In genomic region chr3:5201536-5201935, GRCh38 we compare ENCODE assay signal across 22 cellular contexts. TPM values are rescaled to one million over a fixed set of nuclear protein-coding genes. Genes with fewer than 3 reads are reported as not detected.
DNase-seq lines count a peak whose midpoint lies in the region; ATAC-seq and TF ChIP-seq lines count a peak whose summit lies in the region.
"Had no signal": no experiment of that assay in that cellular context is flagged by ENCODE, and none has a peak within 500 bp of the region (broad histone marks: within the 10 kb centered on the region; RNA-seq: fewer than 3 reads in every experiment).

No MANE protein-coding gene starts in this region.

- H3K36me3 Mint-ChIP-seq in activated T-cell treated with anti-CD3 and anti-CD28 coated beads, Interleukin-2, amount 50 U/mL, for 72 hours (ENCODE audit: insufficient read depth in 2 of 2) = peaks cover 31 to 77% of the 10 kb centered on the region in 2 donors
- H3K36me3 Mint-ChIP-seq in activated T-cell treated with anti-CD3 and anti-CD28 coated beads, Interleukin-2, amount 50 U/mL, for 4 hours (ENCODE audit: insufficient read depth) = peaks cover 67% of the 10 kb centered on the region
- peaks cover 87% of the 10 kb centered on the region for H3K36me3 Mint-ChIP-seq in activated T-helper 2 cell treated with anti-CD3 and anti-CD28 coated beads, Interferon-gamma antibody, Interleukin-2, Interleukin-4, amounts not matched to agents 10 μg/mL and 5 μg/mL and 100 μg/mL, durations not matched to agents 14 hours and 24 hours and 36 hours (ENCODE audit: low read depth)
- peaks cover 100% of the 10 kb centered on the region for H3K36me3 Mint-ChIP-seq in stimulated activated effector memory CD8-positive, alpha-beta T cell treated with anti-CD3 and anti-CD28 coated beads, Interleukin-12 subunit alpha, Interleukin-12 subunit beta, amount 100 ng/mL, for 72 hours

- no peaks in the 10 kb centered on the region for H3K27me3 ChIP-seq in DND-41 (ENCODE audit: insufficient read depth, low read length, poor library complexity)
- H3K27me3 ChIP-seq: esophagus squamous epithelium, gastroesophageal sphincter, right lobe of liver had no signal

- no peak overlapping the region for H3K4me2 ChIP-seq in DND-41 (ENCODE audit: insufficient read depth, low read length)

- TF ChIP-seq CTCF in DND-41 (IDR thresholded peaks at IDR 0.05; ENCODE audit: borderline replicate concordance, extremely low read depth, low read length, poor library complexity, severe bottlenecking) = no peak

- intact Hi-C loops in activated T-helper 2 cell treated with anti-CD3 and anti-CD28 coated beads, Interferon-gamma antibody, Interleukin-2, Interleukin-4, amounts not matched to agents 10 μg/mL and 5 μg/mL and 100 μg/mL, durations not matched to agents 14 hours and 24 hours and 36 hours (cut with micrococcal nuclease) = no loop called here

- peaks cover 2 to 3% of the 10 kb centered on the region in 2 donors for H3K9me3 Mint-ChIP-seq in activated T-cell treated with anti-CD3 and anti-CD28 coated beads, Interleukin-2, amount 50 U/mL, for 72 hours
- peaks cover 7% of the 10 kb centered on the region for H3K9me3 Mint-ChIP-seq in activated T-cell treated with anti-CD3 and anti-CD28 coated beads, Interleukin-2, amount 50 U/mL, for 4 hours
- H3K9me3 Mint-ChIP-seq in activated T-helper 2 cell treated with anti-CD3 and anti-CD28 coated beads, Interferon-gamma antibody, Interleukin-2, Interleukin-4, amounts not matched to agents 10 μg/mL and 5 μg/mL and 100 μg/mL, durations not matched to agents 14 hours and 24 hours and 36 hours = no peaks in the 10 kb centered on the region
- no peaks in the 10 kb centered on the region for H3K9me3 Mint-ChIP-seq in stimulated activated effector memory CD8-positive, alpha-beta T cell treated with anti-CD3 and anti-CD28 coated beads, Interleukin-12 subunit alpha, Interleukin-12 subunit beta, amount 100 ng/mL, for 72 hours

- no peaks in the 10 kb centered on the region for H3K9me3 ChIP-seq in DND-41 (ENCODE audit: insufficient read depth, low read length, severe bottlenecking)
- H3K9me3 ChIP-seq: esophagus squamous epithelium, gastroesophageal sphincter, right lobe of liver, thoracic aorta had no signal

- H3K27ac ChIP-seq in DND-41 (ENCODE audit: low read length) = 0 out of 2 replicates have a peak overlapping the region, but pooled peaks have one; percentile 15
- H3K27ac ChIP-seq: esophagus squamous epithelium, gastroesophageal sphincter, right lobe of liver, thoracic aorta had no signal

- DNase-seq in activated T-cell treated with anti-CD3 and anti-CD28 coated beads, Interleukin-2, amount 50 U/mL, for 72 hours = no peak
- DNase-seq in activated T-cell treated with anti-CD3 and anti-CD28 coated beads, Interleukin-2, amount 50 U/mL, for 4 hours = no peak
- DNase-seq in DND-41 (no peak), NCI-H1694 (lab: John Stamatoyannopoulos, UW) (no peak)
- DNase-seq in activated T-helper 2 cell treated with anti-CD3 and anti-CD28 coated beads, Interferon-gamma antibody, Interleukin-2, Interleukin-4, amounts not matched to agents 10 μg/mL and 5 μg/mL and 100 μg/mL, durations not matched to agents 14 hours and 24 hours and 36 hours (ENCODE audit: low spot score) = no peak
- DNase-seq in stimulated activated effector memory CD8-positive, alpha-beta T cell treated with anti-CD3 and anti-CD28 coated beads, Interleukin-12 subunit alpha, Interleukin-12 subunit beta, amount 100 ng/mL, for 72 hours (ENCODE audit: low spot score in 2 of 2) = no peak
- no peak for DNase-seq in stimulated activated CD8-positive, alpha-beta memory T cell treated with anti-CD3 and anti-CD28 coated beads, Interleukin-4, amount 100 ng/mL, for 48 hours
- DNase-seq: activated CD8-positive, alpha-beta memory T cell treated with anti-CD3 and anti-CD28 coated beads, Interleukin-2, amount 50 U/mL, for 4 hours; activated naive CD4-positive, alpha-beta T cell treated with anti-CD3 and anti-CD28 coated beads, Interleukin-2, amount 50 U/mL, for 16 hours; COR-L47; effector CD8-positive, alpha-beta T cell; esophagus squamous epithelium; NCI-H2081; NCI-H446; right lobe of liver; stimulated activated CD4-positive, alpha-beta T cell treated with anti-CD3 and anti-CD28 coated beads, Interleukin-15, amount 100 ng/mL, for 24 hours; T1000 had no signal

- peaks cover 14% of the 10 kb centered on the region for H4K20me1 ChIP-seq in DND-41 (ENCODE audit: insufficient read depth, low read length)

- no peak for ATAC-seq in activated T-cell treated with anti-CD3 and anti-CD28 coated beads, Interleukin-2, amount 50 U/mL, for 72 hours (replicated peaks in 1 of 2)
- ATAC-seq in activated T-cell treated with anti-CD3 and anti-CD28 coated beads, Interleukin-2, amount 50 U/mL, for 4 hours = no peak
- no peak for ATAC-seq in DND-41 (ENCODE audit: insufficient read depth, low read depth)
- no peak for ATAC-seq in stimulated activated effector memory CD8-positive, alpha-beta T cell treated with anti-CD3 and anti-CD28 coated beads, Interleukin-12 subunit alpha, Interleukin-12 subunit beta, amount 100 ng/mL, for 72 hours
- no peak for ATAC-seq in GM21423 (IDR thresholded peaks at IDR 0.05; ENCODE audit: unreplicated experiment)
- ATAC-seq: activated CD4-positive, CD25-positive, alpha-beta regulatory T cell treated with anti-CD3 and anti-CD28 coated beads, Interleukin-2, amount 50 U/mL, for 24 hours; gastroesophageal sphincter; natural killer cell treated with Interleukin-12 subunit alpha and Interleukin-12 subunit beta and Interleukin-15 and Interleukin-18, amount 100 ng/mL, for 72 hours; right lobe of liver had no signal

- H3K36me3 ChIP-seq in DND-41 (ENCODE audit: insufficient read depth, low read length) = peaks cover 88% of the 10 kb centered on the region

- peak overlapping the region; percentile 79 for H3K27ac Mint-ChIP-seq in activated T-cell treated with anti-CD3 and anti-CD28 coated beads, Interleukin-2, amount 50 U/mL, for 72 hours
- H3K27ac Mint-ChIP-seq in activated T-helper 2 cell treated with anti-CD3 and anti-CD28 coated beads, Interferon-gamma antibody, Interleukin-2, Interleukin-4, amounts not matched to agents 10 μg/mL and 5 μg/mL and 100 μg/mL, durations not matched to agents 14 hours and 24 hours and 36 hours = peak overlapping the region; percentile 52
- H3K27ac Mint-ChIP-seq in stimulated activated effector memory CD8-positive, alpha-beta T cell treated with anti-CD3 and anti-CD28 coated beads, Interleukin-12 subunit alpha, Interleukin-12 subunit beta, amount 100 ng/mL, for 72 hours = peak overlapping the region; percentile 61

- peaks cover 32% of the 10 kb centered on the region for H3K4me1 ChIP-seq in DND-41 (ENCODE audit: insufficient read depth, low read length)

- no peak overlapping the region for H3K9ac ChIP-seq in DND-41 (ENCODE audit: low read depth, low read length)

- no peak overlapping the region for H3K4me3 ChIP-seq in DND-41 (ENCODE audit: low read depth in 1 of 2, low read length in 2 of 2)
- H3K4me3 ChIP-seq: esophagus squamous epithelium, gastroesophageal sphincter, right lobe of liver, thoracic aorta had no signal

- peaks cover 89% of the 10 kb centered on the region for H3K4me1 Mint-ChIP-seq in activated T-cell treated with anti-CD3 and anti-CD28 coated beads, Interleukin-2, amount 50 U/mL, for 72 hours (ENCODE audit: low read depth)
- peaks cover 59% of the 10 kb centered on the region for H3K4me1 Mint-ChIP-seq in activated T-cell treated with anti-CD3 and anti-CD28 coated beads, Interleukin-2, amount 50 U/mL, for 4 hours (ENCODE audit: low read depth)
- peaks cover 53% of the 10 kb centered on the region for H3K4me1 Mint-ChIP-seq in activated T-helper 2 cell treated with anti-CD3 and anti-CD28 coated beads, Interferon-gamma antibody, Interleukin-2, Interleukin-4, amounts not matched to agents 10 μg/mL and 5 μg/mL and 100 μg/mL, durations not matched to agents 14 hours and 24 hours and 36 hours (ENCODE audit: low read depth)
- peaks cover 66% of the 10 kb centered on the region for H3K4me1 Mint-ChIP-seq in stimulated activated effector memory CD8-positive, alpha-beta T cell treated with anti-CD3 and anti-CD28 coated beads, Interleukin-12 subunit alpha, Interleukin-12 subunit beta, amount 100 ng/mL, for 72 hours

- no peak overlapping the region for H2AFZ ChIP-seq in DND-41 (ENCODE audit: low read depth, low read length)

- no peaks in the 10 kb centered on the region for H3K27me3 Mint-ChIP-seq in activated T-cell treated with anti-CD3 and anti-CD28 coated beads, Interleukin-2, amount 50 U/mL, for 72 hours (ENCODE audit: low read depth)
- no peaks in the 10 kb centered on the region for H3K27me3 Mint-ChIP-seq in activated T-cell treated with anti-CD3 and anti-CD28 coated beads, Interleukin-2, amount 50 U/mL, for 4 hours (ENCODE audit: low read depth)
- H3K27me3 Mint-ChIP-seq in activated T-helper 2 cell treated with anti-CD3 and anti-CD28 coated beads, Interferon-gamma antibody, Interleukin-2, Interleukin-4, amounts not matched to agents 10 μg/mL and 5 μg/mL and 100 μg/mL, durations not matched to agents 14 hours and 24 hours and 36 hours (ENCODE audit: low read depth) = no peaks in the 10 kb centered on the region
- H3K27me3 Mint-ChIP-seq: natural killer cell treated with Interleukin-12 subunit alpha and Interleukin-12 subunit beta and Interleukin-15 and Interleukin-18, amount 100 ng/mL, for 72 hours had no signal

- H3K4me3 Mint-ChIP-seq in activated T-cell treated with anti-CD3 and anti-CD28 coated beads, Interleukin-2, amount 50 U/mL, for 72 hours = peak overlapping the region in 1 of 2 donors; percentile 18
- H3K4me3 Mint-ChIP-seq in activated T-cell treated with anti-CD3 and anti-CD28 coated beads, Interleukin-2, amount 50 U/mL, for 4 hours = no peak overlapping the region
- no peak overlapping the region for H3K4me3 Mint-ChIP-seq in activated T-helper 2 cell treated with anti-CD3 and anti-CD28 coated beads, Interferon-gamma antibody, Interleukin-2, Interleukin-4, amounts not matched to agents 10 μg/mL and 5 μg/mL and 100 μg/mL, durations not matched to agents 14 hours and 24 hours and 36 hours (ENCODE audit: low read depth)
- H3K4me3 Mint-ChIP-seq in stimulated activated effector memory CD8-positive, alpha-beta T cell treated with anti-CD3 and anti-CD28 coated beads, Interleukin-12 subunit alpha, Interleukin-12 subunit beta, amount 100 ng/mL, for 72 hours = no peak overlapping the region
- H3K4me3 Mint-ChIP-seq: natural killer cell treated with Interleukin-12 subunit alpha and Interleukin-12 subunit beta and Interleukin-15 and Interleukin-18, amount 100 ng/mL, for 72 hours had no signal

- H3K79me2 ChIP-seq in DND-41 (ENCODE audit: insufficient read depth, low read length) = peaks cover 92% of the 10 kb centered on the region

RNA-seq across cellular contexts. Expression of gene EDEM1, which starts 14.0 kb away (rescaled TPM):
- total RNA-seq in activated T-cell treated with anti-CD3 and anti-CD28 coated beads, Interleukin-2, amount 50 U/mL, for 72 hours = 100 to 1,000 TPM; 225 to 272 TPM
- total RNA-seq in activated T-cell treated with anti-CD3 and anti-CD28 coated beads, Interleukin-2, amount 50 U/mL, for 4 hours = 100 to 1,000 TPM in 1 of 3 donors, 10 to 100 TPM in 2; 94.0 to 138 (median 97.2) TPM
- 183 and 187 TPM in 2 replicates for total RNA-seq in activated T-helper 2 cell treated with anti-CD3 and anti-CD28 coated beads, Interferon-gamma antibody, Interleukin-2, Interleukin-4, amounts not matched to agents 10 μg/mL and 5 μg/mL and 100 μg/mL, durations not matched to agents 14 hours and 24 hours and 36 hours
